Comparison of ENCODE assay signal across 21 cellular contexts in the genomic region with DNA sequence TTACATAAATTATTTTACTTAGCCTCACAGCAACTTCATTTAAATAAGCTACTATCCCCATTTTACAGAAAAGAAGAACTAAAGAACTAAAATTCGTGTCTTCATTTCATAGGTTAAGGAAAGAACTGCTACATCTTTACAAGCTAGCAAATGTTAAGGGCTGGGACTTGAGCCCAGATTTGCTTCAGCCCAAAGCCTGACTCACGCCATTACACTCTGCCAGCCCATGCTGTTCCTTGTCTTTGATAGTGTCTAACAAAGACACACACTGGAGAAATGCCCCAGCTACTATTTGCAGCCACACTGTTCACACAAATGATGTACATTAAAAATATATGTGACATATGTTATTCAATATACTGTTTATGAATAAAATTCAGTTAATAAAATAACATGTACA. TPM values are rescaled to one million over a fixed set of nuclear protein-coding genes. Genes with fewer than 3 reads are reported as not detected.
DNase-seq lines count a peak whose midpoint lies in the region; ATAC-seq and TF ChIP-seq lines count a peak whose summit lies in the region.
"Had no signal": no experiment of that assay in that cellular context is flagged by ENCODE, and none has a peak within 500 bp of the region (broad histone marks: within the 10 kb centered on the region; RNA-seq: fewer than 3 reads in every experiment).

No MANE protein-coding gene starts in this region.

- no peaks in the 10 kb centered on the region for H3K36me3 ChIP-seq in right atrium auricular region
- H3K36me3 ChIP-seq: ovary had no signal

- DNase-seq in Right ventricle myocardium superior (peak; percentile 53), right atrium auricular region (ENCODE audit: low spot score) (no peak), dorsolateral prefrontal cortex (peak in 6 of 10 donors; percentile 30 to 71 (median 58)), inferior parietal cortex (ENCODE audit: extremely low spot score) (peak; percentile 24), chondrocyte (ENCODE audit: low spot score) (no peak), NCI-H187 treated with DMSO at 0.1 percent for 48 hours (lab: John Stamatoyannopoulos, UW) (no peak), 8988T (no peak)
- DNase-seq: activated gamma-delta T cell treated with Interleukin-2 at 50 U/mL for 16 hours; body of pancreas; effector CD4-positive, alpha-beta T cell; GF-D8; glutamatergic neuron; kidney; midbrain; NCI-H1694; ovary; stimulated activated CD4-positive, alpha-beta T cell treated with anti-CD3 and anti-CD28 coated beads, Interleukin-12 subunit alpha, Interleukin-12 subunit beta, amount 100 ng/mL, for 4 hours; T-helper 1 cell had no signal

- no peaks in the 10 kb centered on the region for H3K4me1 Mint-ChIP-seq in chondrocyte (ENCODE audit: low read depth)

- H3K9me3 Mint-ChIP-seq in chondrocyte (ENCODE audit: low read depth), result peaks cover 3% of the 10 kb centered on the region

- no peak overlapping the region for H3K4me3 Mint-ChIP-seq in chondrocyte (ENCODE audit: unreplicated experiment)
- H3K4me3 Mint-ChIP-seq: WTC11 had no signal

- no peaks in the 10 kb centered on the region for H3K27me3 ChIP-seq in right atrium auricular region
- no peaks in the 10 kb centered on the region for H3K27me3 ChIP-seq in dorsolateral prefrontal cortex
- H3K27me3 ChIP-seq: body of pancreas, ovary had no signal

- no peaks in the 10 kb centered on the region for H3K36me3 Mint-ChIP-seq in chondrocyte (ENCODE audit: low read depth)

- peak; percentile 87 for ATAC-seq in Right ventricle myocardium superior (ENCODE audit: poor library complexity)
- ATAC-seq in GM19023 (IDR thresholded peaks at IDR 0.05; ENCODE audit: unreplicated experiment), result no peak
- ATAC-seq: body of pancreas had no signal

- no peak overlapping the region for H3K4me3 ChIP-seq in right atrium auricular region
- no peak overlapping the region for H3K4me3 ChIP-seq in dorsolateral prefrontal cortex
- H3K4me3 ChIP-seq: body of pancreas, ovary had no signal

- no peak for TF ChIP-seq CTCF in right atrium auricular region (IDR thresholded peaks at IDR 0.05)
- TF ChIP-seq CTCF in dorsolateral prefrontal cortex (IDR thresholded peaks at IDR 0.05 in 54 of 56, conservative IDR thresholded peaks at IDR 0.05 in 2 of 56; ENCODE audit: low read depth in 1 of 56, partially characterized antibody in 56 of 56), result no peak
- TF ChIP-seq CTCF in chondrocyte (IDR thresholded peaks at IDR 0.05), result no peak

- peaks cover 0 to 6% of the 10 kb centered on the region in 2 donors for H3K9me3 ChIP-seq in right atrium auricular region
- H3K9me3 ChIP-seq: body of pancreas, ovary had no signal

- intact Hi-C loops in Right ventricle myocardium superior (cut with DNase I), result no loop called here
- intact Hi-C loops in dorsolateral prefrontal cortex (cut with DNase I), result no loop called here

- no peak overlapping the region for H3K27ac Mint-ChIP-seq in chondrocyte (ENCODE audit: unreplicated experiment)
- H3K27ac Mint-ChIP-seq: WTC11 had no signal

- peaks cover 0 to 3% of the 10 kb centered on the region in 2 donors for H3K4me1 ChIP-seq in right atrium auricular region
- H3K4me1 ChIP-seq: body of pancreas had no signal

- peaks cover 3% of the 10 kb centered on the region for H3K27me3 Mint-ChIP-seq in chondrocyte (ENCODE audit: low read depth)

- H3K27ac ChIP-seq in right atrium auricular region, result no peak overlapping the region
- peak overlapping the region in 7 of 59 donors; percentile 0 to 63 (median 40) for H3K27ac ChIP-seq in dorsolateral prefrontal cortex
- H3K27ac ChIP-seq: body of pancreas, KMS-11, ovary had no signal

RNA-seq across cellular contexts. Expression of gene ERVMER34-1, which starts 29.0 kb away (rescaled TPM):
- total RNA-seq in Right ventricle myocardium superior (4.5 TPM), right atrium auricular region (1 to 10 TPM; 2.6 to 3.9 TPM), dorsolateral prefrontal cortex (1 to 10 TPM in 93 of 120 experiments, under 1 TPM in 27; 0.42 to 3.8 (median 1.4) TPM), chondrocyte (1.4 to 1.7 TPM (median 1.5 TPM) in 3 replicates)

Comparison
In these comparisons a context has a peak if more than half of its experiments do, and no peak if none do; other contexts are left out.
1. DNase-seq: peak in Right ventricle myocardium superior (single experiment), dorsolateral prefrontal cortex (6 of 10) and inferior parietal cortex (single experiment); none in right atrium auricular region (single experiment), chondrocyte (single experiment), NCI-H187 treated with DMSO at 0.1 percent for 48 hours (single experiment) and 8988T (single experiment).